In genomic region chr1:65734976-65735375, GRCh38 we compare ENCODE assay signal across 17 cellular contexts.
"Had no signal": no experiment of that assay in that cellular context is flagged by ENCODE, and none has a peak within 500 bp of the region (broad histone marks: within the 10 kb centered on the region; RNA-seq: fewer than 3 reads in every experiment).

No MANE protein-coding gene starts in this region.

- H3K27me3 ChIP-seq: cardiac muscle cell, neutrophil, right atrium auricular region, upper lobe of right lung had no signal

- H3K4me3 Mint-ChIP-seq: activated T-helper 17 cell treated with anti-CD3 and anti-CD28 coated beads, Interleukin-2, amount 50 U/mL, for 72 hours; memory B cell; nephron; T-cell had no signal

- H3K27ac ChIP-seq: cardiac muscle cell, neutrophil, pancreas, psoas muscle, right atrium auricular region, upper lobe of right lung had no signal

- H3K36me3 ChIP-seq: cardiac muscle cell, neutrophil, pancreas, right atrium auricular region, upper lobe of right lung had no signal

- H3K9me3 ChIP-seq: neutrophil, pancreas, psoas muscle, right atrium auricular region, upper lobe of right lung had no signal

- ATAC-seq: activated naive CD4-positive, alpha-beta T cell treated with anti-CD3 and anti-CD28 coated beads, Interleukin-2, amount 50 U/mL, for 72 hours; activated T-helper 17 cell treated with anti-CD3 and anti-CD28 coated beads, Interleukin-2, amount 50 U/mL, for 72 hours; left cardiac atrium; pancreas; psoas muscle; stimulated activated naive CD8-positive, alpha-beta T cell treated with anti-CD3 and anti-CD28 coated beads, Interleukin-15, Interleukin-2, amounts not matched to agents 100 U/mL and 50 U/mL, for 24 hours; T-cell; upper lobe of right lung had no signal

- H3K27me3 Mint-ChIP-seq: memory B cell had no signal

- H3K4me3 ChIP-seq: cardiac muscle cell, pancreas, psoas muscle, right atrium auricular region, upper lobe of right lung had no signal

- DNase-seq: activated T-cell treated with anti-CD3 and anti-CD28 coated beads, Interleukin-2, amount 50 U/mL, for 1 hour; cortex of kidney; hypothalamus; left cardiac atrium; pancreas; psoas muscle; stimulated activated CD4-positive, alpha-beta T cell treated with anti-CD3 and anti-CD28 coated beads, Interleukin-4, amount 100 ng/mL, for 4 hours; stimulated activated naive CD8-positive, alpha-beta T cell treated with anti-CD3 and anti-CD28 coated beads, Interleukin-15, Interleukin-2, amounts not matched to agents 100 U/mL and 50 U/mL, for 24 hours; T-cell; upper lobe of right lung had no signal

- H3K4me1 Mint-ChIP-seq: activated T-helper 17 cell treated with anti-CD3 and anti-CD28 coated beads, Interleukin-2, amount 50 U/mL, for 72 hours; memory B cell; nephron; T-cell had no signal

- H3K4me1 ChIP-seq: pancreas, psoas muscle, right atrium auricular region, upper lobe of right lung had no signal

- H3K9me3 Mint-ChIP-seq: T-cell had no signal

- H3K36me3 Mint-ChIP-seq: activated naive CD4-positive, alpha-beta T cell treated with anti-CD3 and anti-CD28 coated beads, Interleukin-2, amount 50 U/mL, for 72 hours; memory B cell; T-cell had no signal

- H3K27ac Mint-ChIP-seq: activated naive CD4-positive, alpha-beta T cell treated with anti-CD3 and anti-CD28 coated beads, Interleukin-2, amount 50 U/mL, for 72 hours; activated T-helper 17 cell treated with anti-CD3 and anti-CD28 coated beads, Interleukin-2, amount 50 U/mL, for 72 hours; memory B cell; nephron; T-cell had no signal
